5 cellular contexts compared by ENCODE assay signal in the genomic region with DNA sequence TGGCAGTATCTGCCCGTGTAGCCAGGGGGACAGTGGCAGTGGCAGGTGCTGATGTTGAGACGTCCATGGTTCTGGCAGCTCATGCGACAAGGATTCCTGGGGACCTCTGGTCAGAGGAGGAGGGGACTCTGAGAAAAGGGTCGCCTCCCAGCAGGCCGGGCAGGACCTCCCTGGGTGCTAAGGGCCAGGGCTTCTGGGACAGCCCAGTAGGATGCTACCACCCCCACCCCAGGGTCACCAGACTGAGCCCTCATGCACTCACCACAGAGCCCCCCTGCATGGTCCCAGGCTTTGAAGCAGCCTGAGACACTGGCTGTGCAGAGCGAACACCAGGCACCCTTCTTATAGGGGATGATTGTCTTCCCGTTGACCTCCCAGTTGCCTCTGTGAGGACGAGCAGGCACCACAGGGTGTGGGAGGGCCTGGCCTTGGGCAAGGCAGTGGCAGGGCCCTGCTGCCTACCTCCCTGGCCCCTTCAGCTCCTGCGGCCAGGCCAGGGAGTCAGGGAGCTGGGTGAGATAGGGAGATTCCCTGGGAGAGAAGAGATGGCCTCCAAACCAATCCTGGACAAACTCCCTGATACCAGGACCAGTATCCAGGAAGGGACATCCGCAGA. TPM values are rescaled to one million over a fixed set of nuclear protein-coding genes. Genes with fewer than 3 reads are reported as not detected.
"Had no signal": no experiment of that assay in that cellular context is flagged by ENCODE, and none has a peak within 500 bp of the region (broad histone marks: within the 10 kb centered on the region; RNA-seq: fewer than 3 reads in every experiment).

No MANE protein-coding gene starts in this region.

RNA-seq across cellular contexts. Expression of a gene that starts 8.4 kb away (rescaled TPM):
- total RNA-seq: activated naive CD4-positive, alpha-beta T cell treated with anti-CD3 and anti-CD28 coated beads for 36 hours; fibroblast of villous mesenchyme had no signal

RNA-seq across cellular contexts. Expression of a gene that starts 36.8 kb away (rescaled TPM):
- total RNA-seq: activated naive CD8-positive, alpha-beta T cell treated with anti-CD3 and anti-CD28 coated beads for 36 hours; cardiac septum; fibroblast of lung had no signal
